ENCODE assay signal across 21 cellular contexts in the genomic region with DNA sequence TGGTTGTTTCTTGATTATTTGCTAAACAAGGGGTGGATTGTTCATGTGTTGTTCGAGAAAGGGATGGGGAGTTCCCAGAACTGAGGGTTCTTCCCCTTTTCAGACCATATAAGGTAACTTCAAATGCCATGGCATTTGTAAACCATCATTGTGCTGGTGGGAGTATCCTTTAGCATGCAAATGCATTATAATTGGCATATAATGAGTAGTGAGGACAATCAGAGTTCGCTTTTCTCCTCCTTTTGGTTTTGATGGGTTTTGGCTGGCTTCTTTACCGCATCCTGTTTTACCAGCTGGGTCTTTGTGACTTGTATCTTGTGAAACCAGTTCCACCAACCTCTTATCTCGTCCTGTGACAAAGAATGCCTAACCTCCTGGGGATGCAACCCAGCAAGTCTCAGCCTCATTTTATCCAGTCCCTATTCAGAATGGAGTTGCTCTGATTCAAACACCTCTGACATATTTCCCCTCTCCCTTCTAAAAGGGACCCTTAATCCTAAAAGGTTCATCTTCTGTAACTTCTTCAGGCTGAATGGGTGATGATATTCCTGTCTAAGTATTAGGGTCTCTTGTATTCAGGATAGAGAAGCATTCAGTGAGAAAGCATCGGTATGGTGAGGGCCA. TPM values are rescaled to one million over a fixed set of nuclear protein-coding genes. Genes with fewer than 3 reads are reported as not detected.
DNase-seq lines count a peak whose midpoint lies in the region; ATAC-seq and TF ChIP-seq lines count a peak whose summit lies in the region.
"Had no signal": no experiment of that assay in that cellular context is flagged by ENCODE, and none has a peak within 500 bp of the region (broad histone marks: within the 10 kb centered on the region; RNA-seq: fewer than 3 reads in every experiment).

No MANE protein-coding gene starts in this region.

- no peak overlapping the region for H3K27ac Mint-ChIP-seq in activated CD4-positive, alpha-beta T cell treated with anti-CD3 and anti-CD28 coated beads, Interleukin-2, amount 10 ng/mL, durations not matched to agents 24 days and 14 days
- H3K27ac Mint-ChIP-seq: activated naive CD4-positive, alpha-beta T cell treated with anti-CD3 and anti-CD28 coated beads, Interleukin-2, amount 10 ng/mL, durations not matched to agents 7 days and 5 days; immature natural killer cell had no signal

- no peaks in the 10 kb centered on the region for H3K27me3 Mint-ChIP-seq in activated CD4-positive, alpha-beta T cell treated with anti-CD3 and anti-CD28 coated beads, Interleukin-2, amount 10 ng/mL, durations not matched to agents 24 days and 14 days
- H3K27me3 Mint-ChIP-seq: activated naive CD4-positive, alpha-beta T cell treated with anti-CD3 and anti-CD28 coated beads, Interleukin-2, amount 10 ng/mL, durations not matched to agents 7 days and 5 days; central memory CD8-positive, alpha-beta T cell had no signal

- H3K4me3 Mint-ChIP-seq in activated CD4-positive, alpha-beta T cell treated with anti-CD3 and anti-CD28 coated beads, Interleukin-2, amount 10 ng/mL, durations not matched to agents 24 days and 14 days = no peak overlapping the region
- H3K4me3 Mint-ChIP-seq: activated naive CD4-positive, alpha-beta T cell treated with anti-CD3 and anti-CD28 coated beads, Interleukin-2, amount 10 ng/mL, durations not matched to agents 7 days and 5 days; central memory CD8-positive, alpha-beta T cell; immature natural killer cell had no signal

- ATAC-seq in HG03342 (IDR thresholded peaks at IDR 0.05; ENCODE audit: unreplicated experiment) = peak; percentile 74
- ATAC-seq in HG03565 (IDR thresholded peaks at IDR 0.05; ENCODE audit: unreplicated experiment) = no peak
- ATAC-seq in GM18858 (IDR thresholded peaks at IDR 0.05; ENCODE audit: unreplicated experiment) = no peak
- no peak for ATAC-seq in HG03280 (IDR thresholded peaks at IDR 0.05; ENCODE audit: unreplicated experiment)
- ATAC-seq: lower lobe of right lung, SK-N-SH treated with all-trans-retinoic acid at 6 μM for 48 hours had no signal

- TF ChIP-seq CTCF in fibroblast of pulmonary artery (IDR thresholded peaks at IDR 0.05; ENCODE audit: low read length, missing control alignments) = no peak

- DNase-seq in DMS53 (lab: John Stamatoyannopoulos, UW) (peak; percentile 78), NCI-H510A (lab: John Stamatoyannopoulos, UW) (peak; percentile 41), fibroblast of pulmonary artery (ENCODE audit: low read depth) (peak; percentile 29)
- no peak for DNase-seq in activated CD4-positive, alpha-beta T cell treated with anti-CD3 and anti-CD28 coated beads, Interleukin-2, amount 10 ng/mL, durations not matched to agents 24 days and 14 days
- DNase-seq: activated naive CD4-positive, alpha-beta T cell treated with anti-CD3 and anti-CD28 coated beads, Interleukin-2, amount 10 ng/mL, durations not matched to agents 7 days and 5 days; activated T-cell treated with anti-CD3 and anti-CD28 coated beads, Interleukin-2, amount 50 U/mL, for 48 hours; aorta; GOT3; immature natural killer cell; IMR-90; lower lobe of right lung; NCI-H1930; NCI-H526 treated with DMSO at 0.1 percent for 48 hours; occipital lobe had no signal

- intact Hi-C loops in activated CD4-positive, alpha-beta T cell treated with anti-CD3 and anti-CD28 coated beads, Interleukin-2, amount 10 ng/mL, durations not matched to agents 24 days and 14 days (cut with micrococcal nuclease) = no loop called here

- no peaks in the 10 kb centered on the region for H3K36me3 Mint-ChIP-seq in activated CD4-positive, alpha-beta T cell treated with anti-CD3 and anti-CD28 coated beads, Interleukin-2, amount 10 ng/mL, durations not matched to agents 24 days and 14 days (ENCODE audit: low read depth)
- H3K36me3 Mint-ChIP-seq: activated naive CD4-positive, alpha-beta T cell treated with anti-CD3 and anti-CD28 coated beads, Interleukin-2, amount 10 ng/mL, durations not matched to agents 7 days and 5 days; immature natural killer cell had no signal

- no peak overlapping the region for H3K4me3 ChIP-seq in fibroblast of pulmonary artery (replicated peaks; ENCODE audit: low read depth, low read length)
- H3K4me3 ChIP-seq: BLaER1 treated with 17β-estradiol and CSF1 and Interleukin-3, amounts not matched to agents 10 nM and 100 nM; lower lobe of right lung had no signal

- H3K9me3 Mint-ChIP-seq in activated CD4-positive, alpha-beta T cell treated with anti-CD3 and anti-CD28 coated beads, Interleukin-2, amount 10 ng/mL, durations not matched to agents 24 days and 14 days = no peaks in the 10 kb centered on the region
- H3K9me3 Mint-ChIP-seq: activated naive CD4-positive, alpha-beta T cell treated with anti-CD3 and anti-CD28 coated beads, Interleukin-2, amount 10 ng/mL, durations not matched to agents 7 days and 5 days; central memory CD8-positive, alpha-beta T cell had no signal

- no peaks in the 10 kb centered on the region for H3K4me1 Mint-ChIP-seq in activated CD4-positive, alpha-beta T cell treated with anti-CD3 and anti-CD28 coated beads, Interleukin-2, amount 10 ng/mL, durations not matched to agents 24 days and 14 days
- H3K4me1 Mint-ChIP-seq: activated naive CD4-positive, alpha-beta T cell treated with anti-CD3 and anti-CD28 coated beads, Interleukin-2, amount 10 ng/mL, durations not matched to agents 7 days and 5 days; central memory CD8-positive, alpha-beta T cell; immature natural killer cell had no signal

RNA-seq across cellular contexts. Expression of gene FBN2, which starts 8.7 kb away (rescaled TPM):
- total RNA-seq in activated CD4-positive, alpha-beta T cell treated with anti-CD3 and anti-CD28 coated beads, Interleukin-2, amount 10 ng/mL, durations not matched to agents 24 days and 14 days = not detected in 2 replicates
